1 cellular context compared by ENCODE assay signal in the genomic region with DNA sequence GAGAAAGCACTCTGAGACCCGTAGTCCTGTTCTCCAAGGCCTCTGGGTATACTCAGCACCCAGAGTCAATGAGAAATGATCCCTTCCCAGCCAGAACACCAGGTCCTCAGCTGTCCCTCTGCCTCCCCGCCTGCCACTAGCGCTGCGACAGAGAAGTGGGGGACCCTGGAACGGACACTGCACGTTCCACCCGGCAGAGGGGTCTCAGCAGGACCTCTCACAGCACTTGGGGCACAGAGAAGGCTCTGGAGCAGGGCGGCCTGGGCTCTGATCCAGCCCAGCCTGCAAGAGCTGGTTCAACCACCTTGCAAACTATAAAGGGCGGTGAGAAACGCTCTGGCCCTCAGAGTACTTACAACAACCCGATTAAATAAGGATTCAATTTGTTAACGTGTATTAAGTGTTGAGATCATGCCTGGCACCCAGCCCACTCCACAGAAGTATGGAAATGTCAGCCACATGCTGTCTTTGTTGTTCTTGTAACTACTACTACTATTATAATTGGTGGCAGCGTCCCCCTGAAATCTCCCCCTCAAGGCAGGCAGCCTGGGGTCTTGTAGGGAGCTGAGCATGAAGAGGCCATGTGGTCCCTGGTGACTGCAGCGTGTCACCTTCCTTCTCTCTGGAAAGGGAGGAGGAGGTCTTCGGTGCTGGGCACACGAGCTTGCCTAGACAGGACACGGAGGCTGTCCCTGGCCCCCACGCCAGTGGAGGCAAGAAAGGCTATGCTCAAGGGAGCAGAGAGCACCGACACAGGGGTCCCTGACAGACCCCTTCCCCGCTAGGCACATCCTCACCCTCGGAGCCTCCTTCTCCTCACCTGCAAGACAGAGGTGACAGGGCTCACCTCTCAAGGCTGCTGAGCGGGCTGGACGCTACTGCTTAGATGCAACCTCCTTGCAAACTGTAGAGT.
TF ChIP-seq lines count a peak whose summit lies in the region.

No MANE protein-coding gene starts in this region.

TF ChIP-seq in IMR-90, 13 proteins besides CTCF, POLR2A, EP300 and RAD21 (continued from another document):
- TF ChIP-seq ELK1 (IDR thresholded peaks at IDR 0.05; ENCODE audit: borderline replicate concordance, low read depth, low read length) = no peak
- no peak for TF ChIP-seq SMC3 (IDR thresholded peaks at IDR 0.05; ENCODE audit: low read depth, low read length)
- no peak for TF ChIP-seq RFX5 (IDR thresholded peaks at IDR 0.05; ENCODE audit: low read depth, low read length)
- no peak for TF ChIP-seq CHD1 (IDR thresholded peaks at IDR 0.05; ENCODE audit: low read depth, low read length)
